ENCODE assay signal across 8 cellular contexts in the genomic region with DNA sequence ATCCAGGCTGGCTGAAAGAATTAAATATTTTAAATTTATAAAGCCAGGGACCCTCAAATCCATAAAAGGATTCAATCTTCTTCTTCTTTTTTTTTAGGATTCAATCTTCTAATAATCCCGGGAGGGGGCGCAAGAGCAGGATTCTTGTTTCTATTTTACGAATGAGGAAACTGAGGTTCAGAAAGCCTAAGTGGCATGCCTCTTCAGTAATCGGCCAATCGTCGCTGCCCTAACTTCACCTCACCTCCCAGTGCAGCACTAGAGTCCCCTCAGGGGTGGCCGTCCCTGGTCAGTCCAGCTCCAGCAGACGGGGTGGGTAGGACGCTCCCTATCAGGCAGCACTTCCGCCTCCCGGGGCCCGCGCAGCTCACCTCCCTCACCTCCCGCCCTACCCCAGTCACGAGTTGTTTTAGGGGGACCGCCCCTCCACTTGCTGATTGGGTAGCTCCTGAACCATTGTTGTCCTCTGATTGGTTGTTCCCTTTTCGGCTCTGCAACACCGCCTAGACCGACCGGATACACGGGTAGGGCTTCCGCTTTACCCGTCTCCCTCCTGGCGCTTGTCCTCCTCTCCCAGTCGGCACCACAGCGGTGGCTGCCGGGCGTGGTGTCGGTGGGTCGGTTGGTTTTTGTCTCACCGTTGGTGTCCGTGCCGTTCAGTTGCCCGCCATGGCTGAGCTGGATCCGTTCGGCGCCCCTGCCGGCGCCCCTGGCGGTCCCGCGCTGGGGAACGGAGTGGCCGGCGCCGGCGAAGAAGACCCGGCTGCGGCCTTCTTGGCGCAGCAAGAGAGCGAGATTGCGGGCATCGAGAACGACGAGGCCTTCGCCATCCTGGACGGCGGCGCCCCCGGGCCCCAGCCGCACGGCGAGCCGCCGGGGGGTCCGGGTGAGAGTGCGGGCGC. TPM values are rescaled to one million over a fixed set of nuclear protein-coding genes. Genes with fewer than 3 reads are reported as not detected.
DNase-seq lines count a peak whose midpoint lies in the region; ATAC-seq, FAIRE-seq and TF ChIP-seq lines count a peak whose summit lies in the region.

A gene with protein sequence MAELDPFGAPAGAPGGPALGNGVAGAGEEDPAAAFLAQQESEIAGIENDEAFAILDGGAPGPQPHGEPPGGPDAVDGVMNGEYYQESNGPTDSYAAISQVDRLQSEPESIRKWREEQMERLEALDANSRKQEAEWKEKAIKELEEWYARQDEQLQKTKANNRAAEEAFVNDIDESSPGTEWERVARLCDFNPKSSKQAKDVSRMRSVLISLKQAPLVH (plus strand): TSS at position 534 of the 902 bp plus-strand sequence. CDS start 136 bp downstream, at position 670.

- no peak within 1 kb of the TSS for H3K23ac ChIP-seq in trophoblast cell (ENCODE audit: low read length)

- peaks cover 18% of the 10 kb centered on the region for H3K36me3 Mint-ChIP-seq in T-cell

- peak within 1 kb of the TSS; percentile 70 for H3K4me2 ChIP-seq in trophoblast cell (ENCODE audit: low read length)

- in situ Hi-C loops in transverse colon (cut with MboI; ENCODE audit: low pct_ligation_motif_present in 1 of 4, low pct_unique_long_range_greater_than_20kb in 1 of 4, low sequenced_read_pairs in 3 of 4) = no loop called here

- H3K4me1 ChIP-seq in trophoblast cell (ENCODE audit: control insufficient read depth in 1 of 2, insufficient read depth in 2 of 2, low read length in 2 of 2) = peaks cover 7 to 20% of the 10 kb centered on the region in 2 experiments
- H3K4me1 ChIP-seq in transverse colon = peaks cover 25 to 43% (median 31%) of the 10 kb centered on the region in 4 donors

- POLR2A ChIA-PET in T-cell (lab: Charles Lee) = interaction anchor here (0.6 to 1.1 kb wide), 8 partner anchors 12 to 1543 kb away, joined by 3 to 4 read pairs (median 4); no protein-coding TSS in a partner anchor

- H2BK12ac ChIP-seq in trophoblast cell (ENCODE audit: low read length) = no peak within 1 kb of the TSS

- peaks cover 18% of the 10 kb centered on the region for H3K79me2 ChIP-seq in trophoblast cell (ENCODE audit: control insufficient read depth, insufficient read depth, low read length, poor library complexity)

- H2AK5ac ChIP-seq in trophoblast cell (ENCODE audit: low read length) = peak within 1 kb of the TSS; percentile 83

- H3K27me3 ChIP-seq in trophoblast cell (ENCODE audit: insufficient read depth, low read length) (no peaks in the 10 kb centered on the region), transverse colon (no peaks in the 10 kb centered on the region)

- peaks cover 45 to 57% (median 46%) of the 10 kb centered on the region in 3 donors for H3K4me1 Mint-ChIP-seq in T-cell

- H2BK120ac ChIP-seq in trophoblast cell (ENCODE audit: insufficient read depth, low read length, poor library complexity) = peak within 1 kb of the TSS; percentile 93

- TF ChIP-seq CTCF in transverse colon (IDR thresholded peaks at IDR 0.05) = peak in 4 of 5 experiments; percentile 40 to 87 (median 60)

- peak within 1 kb of the TSS; percentile 87 for H2BK5ac ChIP-seq in trophoblast cell (ENCODE audit: low read depth, low read length, poor library complexity)

- peak within 1 kb of the TSS; percentile 95 for H4K8ac ChIP-seq in trophoblast cell (ENCODE audit: low read depth, low read length)

- H4K12ac ChIP-seq in trophoblast cell (ENCODE audit: low read depth, low read length) = peak within 1 kb of the TSS; percentile 80

- H3K27me3 Mint-ChIP-seq in T-cell = peaks cover 0 to 5% of the 10 kb centered on the region in 2 donors

- ATAC-seq in HG02852 (IDR thresholded peaks at IDR 0.05; ENCODE audit: unreplicated experiment) (peak; percentile 99), T-cell (replicated peaks in 1 of 4) (peak; percentile 98 to 99 (median 98))

- peak within 1 kb of the TSS; percentile 92 to 94 for H3K27ac Mint-ChIP-seq in T-cell

- intact Hi-C loops in cardiac septum (cut with DNase I) (loop anchor here (2.0 kb wide), 1 partner anchor 134 kb away; no protein-coding TSS in a partner anchor), transverse colon (cut with DNase I; ENCODE audit: low total_unique reads) (no loop called here)

- H3K27ac ChIP-seq in adipose tissue (ENCODE audit: low read depth, low read length) (peak within 1 kb of the TSS; percentile 59), trophoblast cell (ENCODE audit: low read depth, low read length) (peak within 1 kb of the TSS; percentile 81), transverse colon (peak within 1 kb of the TSS; percentile 90 to 96 (median 92))

- H3K18ac ChIP-seq in trophoblast cell (ENCODE audit: low read length) = peak within 1 kb of the TSS; percentile 98

- H3K4me3 ChIP-seq in trophoblast cell (ENCODE audit: low read depth, low read length) = peak within 1 kb of the TSS; percentile 96
- H3K4me3 ChIP-seq in transverse colon = peak within 1 kb of the TSS; percentile 70 to 96 (median 78)

- H3K9me3 ChIP-seq in trophoblast cell (ENCODE audit: insufficient read depth, low read depth, low read length) = no peaks in the 10 kb centered on the region
- no peaks in the 10 kb centered on the region for H3K9me3 ChIP-seq in transverse colon

- peak within 1 kb of the TSS; percentile 91 to 94 (median 92) for H3K4me3 Mint-ChIP-seq in T-cell

- H3K4ac ChIP-seq in trophoblast cell (ENCODE audit: low read depth, low read length) = peak within 1 kb of the TSS; percentile 100

- 0% methylated on average over 68 of the region's 68 CpGs for WGBS in adipose tissue, 3 donors
- no CpG with 5 or more reads among the region's 68 CpGs for WGBS in trophoblast cell (ENCODE audit: extremely low coverage, insufficient coverage, insufficient read length)
- 0% methylated on average over 3 to 54 of the region's 68 CpGs for WGBS in transverse colon (ENCODE audit: low coverage in 1 of 2), 2 donors

- CTCF ChIA-PET in T-cell (lab: Charles Lee) = interaction anchor here (0.6 to 2.5 kb wide), 23 partner anchors 11 to 1109 kb away, joined by 3 to 19 read pairs (median 3); partner anchors contain the start of gene GNE (in 1 of the 2)

- H3K36me3 ChIP-seq in trophoblast cell (ENCODE audit: control insufficient read depth in 1 of 2, insufficient read depth in 2 of 2, low read length in 2 of 2) (peaks cover 0 to 2% of the 10 kb centered on the region in 2 experiments), transverse colon (no peaks in the 10 kb centered on the region)

- H3K79me1 ChIP-seq in trophoblast cell (ENCODE audit: low read length) = peaks cover 14% of the 10 kb centered on the region

- peak within 1 kb of the TSS; percentile 98 for H3K9ac ChIP-seq in trophoblast cell (ENCODE audit: low read length)

- peak; percentile 99 for TF ChIP-seq POLR2A in GM12892 (IDR thresholded peaks at IDR 0.05; ENCODE audit: low read depth, low read length)
- peak; percentile 97 for TF ChIP-seq POLR2A in transverse colon (IDR thresholded peaks at IDR 0.05)

- no peaks in the 10 kb centered on the region for H3K9me3 Mint-ChIP-seq in T-cell

- DNase-seq in GM12892 (ENCODE audit: insufficient read length) (peak; percentile 94), NCI-H1436 treated with DMSO at 0.1 percent for 48 hours (lab: John Stamatoyannopoulos, UW) (peak; percentile 92), T-cell (peak; percentile 83 to 97 (median 94)), cardiac septum (ENCODE audit: low spot score) (peak; percentile 98), trophoblast cell (peak; percentile 98 to 99), transverse colon (peak; percentile 97)

- no peak for TF ChIP-seq EP300 in transverse colon (IDR thresholded peaks at IDR 0.05; ENCODE audit: low read depth)

- FAIRE-seq in GM12892 (lab: Jason Lieb, UNC) = peak; percentile 98

- peak within 1 kb of the TSS; percentile 93 for H3K14ac ChIP-seq in trophoblast cell (ENCODE audit: low read length)

- H2AFZ ChIP-seq in trophoblast cell (ENCODE audit: insufficient read depth, low read length, poor library complexity) = peak within 1 kb of the TSS; percentile 81

- peak within 1 kb of the TSS; percentile 92 for H4K91ac ChIP-seq in trophoblast cell (ENCODE audit: low read depth, low read length)

RNA-seq across cellular contexts. Expression of the gene that starts here (rescaled TPM):
- 157 TPM for polyA plus RNA-seq in GM12892 (2012; ENCODE audit: missing spikeins)
- 10 to 100 TPM; 40.2 to 79.0 (median 70.0) TPM for total RNA-seq in T-cell
- polyA plus RNA-seq in adipose tissue = 100 to 1,000 TPM; 116 to 202 (median 185) TPM
- total RNA-seq in cardiac septum = 58.3 TPM
- polyA plus RNA-seq in trophoblast cell (2013) = 489 and 493 TPM in 2 replicates
- 100 to 1,000 TPM; 163 to 308 (median 217) TPM for total RNA-seq in transverse colon

Comparison
In these comparisons a context has a peak if more than half of its experiments do, and no peak if none do; other contexts are left out.
1. Peak in every context shown above with its lines: DNase-seq, ATAC-seq, H3K4me3 ChIP-seq and H3K27ac ChIP-seq.